15 cellular contexts compared by ENCODE assay signal in genomic region chr20:58056021-58056591, GRCh38.
"Had no signal": no experiment of that assay in that cellular context is flagged by ENCODE, and none has a peak within 500 bp of the region (broad histone marks: within the 10 kb centered on the region; RNA-seq: fewer than 3 reads in every experiment).

No MANE protein-coding gene starts in this region.

- DNase-seq: effector memory CD8-positive, alpha-beta T cell; esophagus squamous epithelium; foreskin fibroblast; glutamatergic neuron; kidney; left cardiac atrium; left ventricle myocardium superior; mesendoderm; naive thymus-derived CD4-positive, alpha-beta T cell; nephron progenitor cell; sigmoid colon; stimulated activated CD4-positive, alpha-beta T cell treated with anti-CD3 and anti-CD28 coated beads, Interleukin-2, amount 100 ng/mL, for 24 hours; stimulated activated naive CD4-positive, alpha-beta T cell treated with Interleukin-2 at 50 U/mL for 16 hours; tibial artery; uterus had no signal
